Comparison of ENCODE assay signal across 24 cellular contexts in genomic region chr1:234388094-234388493, GRCh38. TPM values are rescaled to one million over a fixed set of nuclear protein-coding genes. Genes with fewer than 3 reads are reported as not detected.
A peak's percentile ranks its signal among the peaks of the same experiment; 100 is the strongest.
DNase-seq lines count a peak whose midpoint lies in the region; ATAC-seq and TF ChIP-seq lines count a peak whose summit lies in the region.
"Had no signal": no experiment of that assay in that cellular context is flagged by ENCODE, and none has a peak within 500 bp of the region (broad histone marks: within the 10 kb centered on the region; RNA-seq: fewer than 3 reads in every experiment).

No MANE protein-coding gene starts in this region.

- H3K27me3 Mint-ChIP-seq in activated T-cell treated with anti-CD3 and anti-CD28 coated beads, Interleukin-2, amount 50 U/mL, for 72 hours (ENCODE audit: low read depth), result no peaks in the 10 kb centered on the region
- H3K27me3 Mint-ChIP-seq: CD4-positive, alpha-beta memory T cell; CD4-positive, CD25-positive, alpha-beta regulatory T cell; CD8-positive, alpha-beta memory T cell had no signal

- no peak for DNase-seq in activated T-cell treated with anti-CD3 and anti-CD28 coated beads, Interleukin-2, amount 50 U/mL, for 72 hours
- DNase-seq in activated T-cell treated with anti-CD3 and anti-CD28 coated beads, Interleukin-2, amount 50 U/mL, for 1 hour, result no peak
- peak; percentile 5 for DNase-seq in esophagus muscularis mucosa (ENCODE audit: extremely low spot score)
- DNase-seq in esophagus squamous epithelium (lab: John Stamatoyannopoulos, UW), result no peak
- DNase-seq: 8988T; ACHN; BE2C; C1 segment of cervical spinal cord; CD4-positive, alpha-beta memory T cell; CD4-positive, CD25-positive, alpha-beta regulatory T cell; CD8-positive, alpha-beta memory T cell; COR-L47; DMS 273 treated with DMSO at 0.1 percent for 48 hours; DMS153; DMS53; DMS79; DND-41; EL; GDM1 had no signal

- no peak overlapping the region for H3K4me3 ChIP-seq in HEK293 (ENCODE audit: low read depth, low read length)
- no peak overlapping the region for H3K4me3 ChIP-seq in esophagus muscularis mucosa
- no peak overlapping the region for H3K4me3 ChIP-seq in esophagus squamous epithelium
- H3K4me3 ChIP-seq: BLaER1, GM12878 had no signal

- CTCF ChIA-PET in HEK293 (lab: Yijun Ruan, JAX), result interaction anchor here (0.6 to 1.2 kb wide), 2 partner anchors 175 to 1510 kb away, joined by 4 read pairs; no protein-coding TSS in a partner anchor

- peak overlapping the region; percentile 33 for H3K27ac Mint-ChIP-seq in activated T-cell treated with anti-CD3 and anti-CD28 coated beads, Interleukin-2, amount 50 U/mL, for 72 hours
- H3K27ac Mint-ChIP-seq: CD14-positive monocyte had no signal

- TF ChIP-seq POLR2A in esophagus muscularis mucosa (IDR thresholded peaks at IDR 0.05; ENCODE audit: low read depth), result no peak
- no peak for TF ChIP-seq POLR2A in esophagus squamous epithelium (IDR thresholded peaks at IDR 0.05)

- H3K4me3 Mint-ChIP-seq in activated T-cell treated with anti-CD3 and anti-CD28 coated beads, Interleukin-2, amount 50 U/mL, for 72 hours, result no peak overlapping the region
- H3K4me3 Mint-ChIP-seq: CD14-positive monocyte; CD4-positive, alpha-beta memory T cell; CD4-positive, CD25-positive, alpha-beta regulatory T cell; CD8-positive, alpha-beta memory T cell had no signal

- TF ChIP-seq EP300 in esophagus muscularis mucosa (IDR thresholded peaks at IDR 0.05), result no peak

- H3K9me3 ChIP-seq in HEK293 (ENCODE audit: control insufficient read depth, insufficient read depth, low read depth, low read length) (no peaks in the 10 kb centered on the region), esophagus muscularis mucosa (no peaks in the 10 kb centered on the region), esophagus squamous epithelium (no peaks in the 10 kb centered on the region)
- H3K9me3 ChIP-seq: BE2C, BLaER1 had no signal

- H3K9me3 Mint-ChIP-seq in activated T-cell treated with anti-CD3 and anti-CD28 coated beads, Interleukin-2, amount 50 U/mL, for 72 hours, result no peaks in the 10 kb centered on the region
- H3K9me3 Mint-ChIP-seq: CD14-positive monocyte; CD4-positive, alpha-beta memory T cell; CD4-positive, CD25-positive, alpha-beta regulatory T cell; CD8-positive, alpha-beta memory T cell had no signal

- peaks cover 1 to 5% of the 10 kb centered on the region in 2 donors for H3K36me3 Mint-ChIP-seq in activated T-cell treated with anti-CD3 and anti-CD28 coated beads, Interleukin-2, amount 50 U/mL, for 72 hours (ENCODE audit: insufficient read depth in 2 of 2)

- TF ChIP-seq CTCF in HEK293 (tag by site-specific recombination; IDR thresholded peaks at IDR 0.05) (no peak), esophagus muscularis mucosa (IDR thresholded peaks at IDR 0.05) (no peak), esophagus squamous epithelium (IDR thresholded peaks at IDR 0.05) (no peak)

- H3K4me1 ChIP-seq in HEK293 (ENCODE audit: control insufficient read depth, insufficient read depth, low read length) (no peaks in the 10 kb centered on the region), esophagus muscularis mucosa (no peaks in the 10 kb centered on the region), esophagus squamous epithelium (no peaks in the 10 kb centered on the region)
- H3K4me1 ChIP-seq: BE2C, BLaER1 had no signal

- intact Hi-C loops in esophagus muscularis mucosa (cut with DNase I) (no loop called here), esophagus squamous epithelium (cut with DNase I) (no loop called here)

- H3K27me3 ChIP-seq in esophagus muscularis mucosa (no peaks in the 10 kb centered on the region), esophagus squamous epithelium (no peaks in the 10 kb centered on the region)
- H3K27me3 ChIP-seq: BE2C, BLaER1 had no signal

- H3K4me1 Mint-ChIP-seq in activated T-cell treated with anti-CD3 and anti-CD28 coated beads, Interleukin-2, amount 50 U/mL, for 72 hours (ENCODE audit: low read depth), result peaks cover 12% of the 10 kb centered on the region
- H3K4me1 Mint-ChIP-seq: CD14-positive monocyte had no signal

- H3K27ac ChIP-seq in HEK293 (ENCODE audit: extremely low read depth, low read depth, low read length) (no peak overlapping the region), esophagus muscularis mucosa (replicated peaks in 1 of 4) (no peak overlapping the region), esophagus squamous epithelium (no peak overlapping the region)
- H3K27ac ChIP-seq: BLaER1 had no signal

- H3K36me3 ChIP-seq in HEK293 (ENCODE audit: control insufficient read depth in 2 of 2, insufficient read depth in 1 of 2, low read length in 2 of 2) (peaks cover 36 to 46% of the 10 kb centered on the region in 2 experiments), esophagus muscularis mucosa (peaks cover 12 to 47% (median 32%) of the 10 kb centered on the region in 4 donors), esophagus squamous epithelium (peaks cover 0 to 61% (median 0%) of the 10 kb centered on the region in 3 donors)

- POLR2A ChIA-PET in HEK293 (lab: Yijun Ruan, JAX), result interaction anchor here (0.9 kb wide), 1 partner anchor 15 kb away, joined by 3 read pairs; the partner anchor contains the start of gene COA6

- ATAC-seq in activated T-cell treated with anti-CD3 and anti-CD28 coated beads, Interleukin-2, amount 50 U/mL, for 72 hours (replicated peaks in 1 of 2), result no peak
- ATAC-seq in HG03439 (IDR thresholded peaks at IDR 0.05; ENCODE audit: unreplicated experiment), result no peak
- ATAC-seq: GM12878 had no signal

- 85% methylated on average over 6 of the region's 6 CpGs for WGBS in esophagus muscularis mucosa
- 84 to 85% methylated on average over 6 of the region's 6 CpGs for whole genome bisulfite sequencing in esophagus squamous epithelium, 2 donors

TF ChIP-seq in HEK293, 187 proteins besides CTCF, POLR2A, EP300 and RAD21:
- TF ChIP-seq ZNF514 (tag by site-specific recombination; IDR thresholded peaks at IDR 0.05), result no peak
- peak; percentile 99 for TF ChIP-seq ZNF184 (tag by site-specific recombination; IDR thresholded peaks at IDR 0.05)

RNA-seq across cellular contexts. Expression of gene COA6, which starts 14.8 kb away (rescaled TPM):
- total RNA-seq in activated T-cell treated with anti-CD3 and anti-CD28 coated beads, Interleukin-2, amount 50 U/mL, for 72 hours, result 10 to 100 TPM; 55.3 to 58.2 TPM
- 10 to 100 TPM in 3 of 4 donors, 1 to 10 TPM in 1; 9.4 to 18.3 (median 16.0) TPM for total RNA-seq in esophagus muscularis mucosa
- total RNA-seq in esophagus squamous epithelium, result 10 to 100 TPM; 17.1 to 33.5 (median 24.6) TPM
